In genomic region chr7:47570649-47571050, GRCh38 we compare ENCODE assay signal across 9 cellular contexts. TPM values are rescaled to one million over a fixed set of nuclear protein-coding genes. Genes with fewer than 3 reads are reported as not detected.
DNase-seq lines count a peak whose midpoint lies in the region; ATAC-seq and TF ChIP-seq lines count a peak whose summit lies in the region.
"Had no signal": no experiment of that assay in that cellular context is flagged by ENCODE, and none has a peak within 500 bp of the region (broad histone marks: within the 10 kb centered on the region; RNA-seq: fewer than 3 reads in every experiment).

No MANE protein-coding gene starts in this region.

- H3K9me3 ChIP-seq in SJSA1 (replicated peaks) (no peaks in the 10 kb centered on the region), osteoblast (ENCODE audit: low read depth, low read length) (no peaks in the 10 kb centered on the region), vagina (no peaks in the 10 kb centered on the region)

- H3K27me3 ChIP-seq in SJSA1 (replicated peaks) (no peaks in the 10 kb centered on the region), osteoblast (ENCODE audit: insufficient read depth, low read length) (no peaks in the 10 kb centered on the region), vagina (no peaks in the 10 kb centered on the region)

- no peak for TF ChIP-seq POLR2A in vagina (IDR thresholded peaks at IDR 0.05)

- no peak for ATAC-seq in GM21515 (IDR thresholded peaks at IDR 0.05; ENCODE audit: unreplicated experiment)
- no peak for ATAC-seq in HG03442 (IDR thresholded peaks at IDR 0.05; ENCODE audit: unreplicated experiment)

- H3K79me2 ChIP-seq in osteoblast (ENCODE audit: insufficient read depth, low read length): peaks cover 76% of the 10 kb centered on the region

- H3K4me2 ChIP-seq in osteoblast (ENCODE audit: insufficient read depth, low read length): peak overlapping the region; percentile 57

- intact Hi-C loops in vagina (cut with DNase I): no loop called here

- peaks cover 65% of the 10 kb centered on the region for H3K4me1 ChIP-seq in SJSA1 (replicated peaks)
- H3K4me1 ChIP-seq in osteoblast (ENCODE audit: insufficient read depth, low read length): peaks cover 51% of the 10 kb centered on the region
- peaks cover 55% of the 10 kb centered on the region for H3K4me1 ChIP-seq in vagina

- H3K4me3 ChIP-seq in SJSA1 (no peak overlapping the region), fibroblast of mammary gland (ENCODE audit: control insufficient read depth, low read depth, low read length) (no peak overlapping the region), osteoblast (ENCODE audit: insufficient read depth, low read length) (no peak overlapping the region), vagina (no peak overlapping the region)
- H3K4me3 ChIP-seq: SK-N-MC had no signal

- H2AFZ ChIP-seq in osteoblast (ENCODE audit: low read length): no peak overlapping the region

- TF ChIP-seq CTCF in fibroblast of mammary gland (conservative IDR thresholded peaks at IDR 0.05; ENCODE audit: control insufficient read depth, insufficient read depth, low read depth, low read length): no peak
- TF ChIP-seq CTCF in osteoblast (IDR thresholded peaks at IDR 0.05; ENCODE audit: extremely low read depth, low read depth, low read length): no peak
- TF ChIP-seq CTCF in vagina (IDR thresholded peaks at IDR 0.05): no peak

- DNase-seq in SJSA1 (ENCODE audit: low read depth in 1 of 2, low spot score in 2 of 2) (peak in 1 of 2 experiments; percentile 43), fibroblast of mammary gland (ENCODE audit: low read depth) (peak; percentile 56), osteoblast (ENCODE audit: insufficient read length, low spot score, missing footprints) (no peak), vagina (ENCODE audit: extremely low spot score in 2 of 2) (no peak), DMS79 treated with DMSO at 0.1 percent for 48 hours (lab: John Stamatoyannopoulos, UW) (no peak)
- DNase-seq: NCI-H1105 had no signal

- peak overlapping the region; percentile 68 for H3K27ac ChIP-seq in SJSA1
- peak overlapping the region; percentile 99 for H3K27ac ChIP-seq in osteoblast (ENCODE audit: low read depth, low read length)
- peak overlapping the region; percentile 77 for H3K27ac ChIP-seq in vagina
- H3K27ac ChIP-seq: SK-N-MC had no signal

- H3K36me3 ChIP-seq in SJSA1 (peaks cover 44% of the 10 kb centered on the region), osteoblast (ENCODE audit: insufficient read depth, low read length) (peaks cover 13% of the 10 kb centered on the region), vagina (no peaks in the 10 kb centered on the region)

- H4K20me1 ChIP-seq in osteoblast (ENCODE audit: insufficient read depth, low read length): peaks cover 21% of the 10 kb centered on the region

RNA-seq across cellular contexts. Expression of gene TNS3, which starts 11.3 kb away (rescaled TPM):
- total RNA-seq in SJSA1 (2014; rRNA removed; shearing (Covaris generic)): 56.9 and 92.5 TPM in 2 replicates
- total RNA-seq in osteoblast (67.3 and 88.1 TPM in 2 replicates), vagina (36.8 TPM)
